ENCODE assay signal across 30 cellular contexts in genomic region chr16:14609716-14610115, GRCh38. TPM values are rescaled to one million over a fixed set of nuclear protein-coding genes. Genes with fewer than 3 reads are reported as not detected.
DNase-seq lines count a peak whose midpoint lies in the region; ATAC-seq and TF ChIP-seq lines count a peak whose summit lies in the region.
"Had no signal": no experiment of that assay in that cellular context is flagged by ENCODE, and none has a peak within 500 bp of the region (broad histone marks: within the 10 kb centered on the region; RNA-seq: fewer than 3 reads in every experiment).

No MANE protein-coding gene starts in this region.

- no peak overlapping the region for H3K4me3 ChIP-seq in KMS-11 (IDR thresholded peaks at IDR 0.05; ENCODE audit: insufficient read depth, low read depth, low read length)
- H3K4me3 ChIP-seq in OCI-LY7 (ENCODE audit: low read depth, low read length, poor library complexity, severe bottlenecking) = peak overlapping the region; percentile 64
- no peak overlapping the region for H3K4me3 ChIP-seq in neural progenitor cell
- no peak overlapping the region for H3K4me3 ChIP-seq in vagina
- no peak overlapping the region for H3K4me3 ChIP-seq in ovary
- H3K4me3 ChIP-seq: A549, Peyer's patch, SK-N-MC had no signal

- H4K20me1 ChIP-seq in KMS-11 (ENCODE audit: insufficient read depth) (no peaks in the 10 kb centered on the region), OCI-LY7 (ENCODE audit: insufficient read depth, low read length) (no peaks in the 10 kb centered on the region), neural progenitor cell (ENCODE audit: low read depth) (peaks cover 6% of the 10 kb centered on the region)

- H3K27me3 ChIP-seq in KMS-11 (ENCODE audit: insufficient read depth, low read depth) (no peaks in the 10 kb centered on the region), neural progenitor cell (no peaks in the 10 kb centered on the region), vagina (no peaks in the 10 kb centered on the region), ovary (no peaks in the 10 kb centered on the region)
- H3K27me3 ChIP-seq: Peyer's patch had no signal

- 90 to 94% (median 93%) methylated on average over 6 of the region's 6 CpGs for WGBS in ovary, 3 donors

- H3K9me3 Mint-ChIP-seq in neural progenitor cell = no peaks in the 10 kb centered on the region
- no peaks in the 10 kb centered on the region for H3K9me3 Mint-ChIP-seq in activated T-helper 17 cell treated with anti-CD3 and anti-CD28 coated beads, Interleukin-2, amount 50 U/mL, for 72 hours
- H3K9me3 Mint-ChIP-seq: CD4-positive, alpha-beta memory T cell; T-helper 1 cell treated with Interleukin-12 subunit alpha and Interleukin-12 subunit beta and Interleukin-4 antibody, amounts not matched to agents 30 μg/mL and 1 μg/mL, for 36 hours had no signal

- H2AFZ ChIP-seq in KMS-11 (ENCODE audit: low read depth) = no peak overlapping the region
- peak overlapping the region; percentile 0; the same call in 1 of the 2 replicates for H2AFZ ChIP-seq in OCI-LY7 (ENCODE audit: low read length)
- H2AFZ ChIP-seq in neural progenitor cell (replicated peaks) = no peak overlapping the region

- H3K27ac ChIP-seq in KMS-11 (no peak overlapping the region), OCI-LY7 (ENCODE audit: low read depth, low read length, poor library complexity, severe bottlenecking) (peak overlapping the region; percentile 96), neural progenitor cell (no peak overlapping the region), vagina (no peak overlapping the region), ovary (no peak overlapping the region)
- H3K27ac ChIP-seq: A549, HL-60 had no signal

- H3K27ac Mint-ChIP-seq in neural progenitor cell = no peak overlapping the region
- no peak overlapping the region for H3K27ac Mint-ChIP-seq in activated T-helper 17 cell treated with anti-CD3 and anti-CD28 coated beads, Interleukin-2, amount 50 U/mL, for 72 hours
- H3K27ac Mint-ChIP-seq: T-helper 1 cell treated with Interleukin-12 subunit alpha and Interleukin-12 subunit beta and Interleukin-4 antibody, amounts not matched to agents 30 μg/mL and 1 μg/mL, for 36 hours had no signal

- DNase-seq in ELF-1 (ENCODE audit: low read depth, low spot score) (peak; percentile 15), OCI-LY7 (ENCODE audit: low spot score) (peak; percentile 25), neural progenitor cell (ENCODE audit: low spot score) (peak; percentile 28), vagina (ENCODE audit: extremely low spot score in 2 of 2) (no peak), ovary (no peak)
- DNase-seq: AML-193; C1 segment of cervical spinal cord; CD4-positive, alpha-beta memory T cell; COR-L47; DMS53; GDM1; GOT3; HCEC 1CT; NCI-H1105 treated with DMSO at 0.1 percent for 48 hours; NCI-H146; NCI-H1930; NCI-H446; NCI-H524 treated with DMSO at 0.1 percent for 48 hours; NCI-H774; NK-92 treated with Interleukin-12 subunit alpha and Interleukin-12 subunit beta, amount 100 ng/mL, for 24 hours; OCI-M1; Peyer's patch; SHP77 treated with DMSO at 0.1 percent for 48 hours; SW 1271 had no signal

- no peak for TF ChIP-seq EP300 in ovary (IDR thresholded peaks at IDR 0.05)

- H3F3A ChIP-seq in neural progenitor cell (ENCODE audit: low read depth) = no peaks in the 10 kb centered on the region

- H3K4me2 ChIP-seq in KMS-11 (peak overlapping the region; percentile 61), OCI-LY7 (ENCODE audit: low read length) (peak overlapping the region; percentile 89), neural progenitor cell (no peak overlapping the region)
- H3K4me2 ChIP-seq: A549 had no signal

- TF ChIP-seq CTCF in KMS-11 (conservative IDR thresholded peaks at IDR 0.05; ENCODE audit: low read depth, low read length) = no peak
- no peak for TF ChIP-seq CTCF in OCI-LY7 (conservative IDR thresholded peaks at IDR 0.05; ENCODE audit: low read length)
- no peak for TF ChIP-seq CTCF in neural progenitor cell (IDR thresholded peaks at IDR 0.05)
- no peak for TF ChIP-seq CTCF in vagina (IDR thresholded peaks at IDR 0.05)
- TF ChIP-seq CTCF in ovary (IDR thresholded peaks at IDR 0.05) = no peak

- no peak for ATAC-seq in activated T-helper 17 cell treated with anti-CD3 and anti-CD28 coated beads, Interleukin-2, amount 50 U/mL, for 72 hours (replicated peaks)
- ATAC-seq: A549 had no signal

- H3K9ac ChIP-seq in KMS-11 (no peak overlapping the region), neural progenitor cell (no peak overlapping the region)

- H3K4me1 ChIP-seq in KMS-11 (ENCODE audit: low read depth, poor library complexity, severe bottlenecking) (peaks cover 38% of the 10 kb centered on the region), OCI-LY7 (ENCODE audit: insufficient read depth, low read length, poor library complexity, severe bottlenecking) (peaks cover 65% of the 10 kb centered on the region), neural progenitor cell (peaks cover 6% of the 10 kb centered on the region), vagina (no peaks in the 10 kb centered on the region), ovary (ENCODE audit: insufficient read depth) (no peaks in the 10 kb centered on the region)
- H3K4me1 ChIP-seq: A549, Peyer's patch had no signal

- no peak overlapping the region for H3K4me3 Mint-ChIP-seq in neural progenitor cell
- no peak overlapping the region for H3K4me3 Mint-ChIP-seq in activated T-helper 17 cell treated with anti-CD3 and anti-CD28 coated beads, Interleukin-2, amount 50 U/mL, for 72 hours
- H3K4me3 Mint-ChIP-seq: CD4-positive, alpha-beta memory T cell; T-helper 1 cell treated with Interleukin-12 subunit alpha and Interleukin-12 subunit beta and Interleukin-4 antibody, amounts not matched to agents 30 μg/mL and 1 μg/mL, for 36 hours had no signal

- peaks cover 15% of the 10 kb centered on the region for H3K4me1 Mint-ChIP-seq in neural progenitor cell
- no peaks in the 10 kb centered on the region for H3K4me1 Mint-ChIP-seq in activated T-helper 17 cell treated with anti-CD3 and anti-CD28 coated beads, Interleukin-2, amount 50 U/mL, for 72 hours

- intact Hi-C loops in OCI-LY7 (cut with micrococcal nuclease; ENCODE audit: unreplicated experiment) (loop anchor here (2.0 kb wide), 1 partner anchor 255 kb away; no protein-coding TSS in a partner anchor), vagina (cut with DNase I) (no loop called here), ovary (cut with DNase I) (loop anchor here in 1 of 4 donors (10.0 kb wide), 1 partner anchor 65 kb away; no protein-coding TSS in a partner anchor)

- H3K27me3 Mint-ChIP-seq in neural progenitor cell (ENCODE audit: insufficient read depth, low read depth) = peaks cover 2% of the 10 kb centered on the region
- H3K27me3 Mint-ChIP-seq in activated T-helper 17 cell treated with anti-CD3 and anti-CD28 coated beads, Interleukin-2, amount 50 U/mL, for 72 hours = no peaks in the 10 kb centered on the region
- H3K27me3 Mint-ChIP-seq: CD4-positive, alpha-beta memory T cell had no signal

- no peaks in the 10 kb centered on the region for H3K9me3 ChIP-seq in OCI-LY7 (ENCODE audit: low read length)
- no peaks in the 10 kb centered on the region for H3K9me3 ChIP-seq in neural progenitor cell (ENCODE audit: low read depth)
- no peaks in the 10 kb centered on the region for H3K9me3 ChIP-seq in vagina
- no peaks in the 10 kb centered on the region for H3K9me3 ChIP-seq in ovary
- H3K9me3 ChIP-seq: A549, Peyer's patch had no signal

- H3K79me2 ChIP-seq in KMS-11 (ENCODE audit: insufficient read depth, low read depth) (no peaks in the 10 kb centered on the region), OCI-LY7 (ENCODE audit: insufficient read depth, low read depth, low read length) (peaks cover 23% of the 10 kb centered on the region), neural progenitor cell (ENCODE audit: low read depth) (no peaks in the 10 kb centered on the region)

- H3K9me2 ChIP-seq in OCI-LY7 (ENCODE audit: insufficient read depth, low read length) = no peaks in the 10 kb centered on the region

- no TSS peak for BruUV-seq in OCI-LY7 (replicated peaks; lab: Mats Ljungman, UMichigan)

- CTCF ChIA-PET in OCI-LY7 (lab: Charles Lee; ENCODE audit: unreplicated experiment) = no interaction called here

- TF ChIP-seq POLR2A in vagina (IDR thresholded peaks at IDR 0.05) = no peak
- no peak for TF ChIP-seq POLR2A in ovary (IDR thresholded peaks at IDR 0.05)

- peaks cover 14% of the 10 kb centered on the region for H3K36me3 Mint-ChIP-seq in neural progenitor cell
- H3K36me3 Mint-ChIP-seq in activated T-helper 17 cell treated with anti-CD3 and anti-CD28 coated beads, Interleukin-2, amount 50 U/mL, for 72 hours (ENCODE audit: low read depth) = peaks cover 93% of the 10 kb centered on the region

- POLR2A ChIA-PET in OCI-LY7 (lab: Charles Lee) = interaction anchor here (0.6 to 2.9 kb wide), 7 partner anchors 9 to 1852 kb away, joined by 3 to 16 read pairs (median 4); partner anchors contain the start of gene PARN

- H3K36me3 ChIP-seq in KMS-11 (ENCODE audit: insufficient read depth) (no peaks in the 10 kb centered on the region), OCI-LY7 (ENCODE audit: insufficient read depth, low read length) (peaks cover 70% of the 10 kb centered on the region), neural progenitor cell (peaks cover 9% of the 10 kb centered on the region), vagina (peaks cover 0 to 66% of the 10 kb centered on the region in 2 donors), ovary (no peaks in the 10 kb centered on the region)

RNA-seq across cellular contexts. Expression of gene PARN, which starts 20.3 kb away (rescaled TPM):
- 31.6 and 40.1 TPM in 2 replicates for total RNA-seq in OCI-LY7 (2014; rRNA removed; shearing (Covaris generic))
- total RNA-seq in OCI-LY7 (2022) = 76.5 and 85.9 TPM in 2 replicates
- 35.8 and 53.5 TPM in 2 replicates for total RNA-seq in neural progenitor cell (ENCODE audit: low replicate concordance)
- 39.3 TPM for total RNA-seq in vagina
- 10 to 100 TPM; 20.9 to 35.4 (median 29.0) TPM for total RNA-seq in ovary
- 10 to 100 TPM; 19.5 to 42.0 TPM for polyA plus RNA-seq in ovary
- 10 to 100 TPM; 28.0 to 46.3 TPM for total RNA-seq in activated T-helper 17 cell treated with anti-CD3 and anti-CD28 coated beads, Interleukin-2, amount 50 U/mL, for 72 hours

RNA-seq across cellular contexts. Expression of gene BFAR, which starts 23.0 kb away (rescaled TPM):
- total RNA-seq in OCI-LY7 (2014; rRNA removed; shearing (Covaris generic)) = 34.4 and 36.7 TPM in 2 replicates
- total RNA-seq in OCI-LY7 (2022) (63.4 and 69.7 TPM in 2 replicates), neural progenitor cell (ENCODE audit: low replicate concordance) (72.0 and 91.8 TPM in 2 replicates), vagina (44.4 TPM), ovary (10 to 100 TPM; 42.2 to 57.0 (median 47.0) TPM)
- polyA plus RNA-seq in ovary = 10 to 100 TPM; 51.6 to 83.7 TPM
- total RNA-seq in activated T-helper 17 cell treated with anti-CD3 and anti-CD28 coated beads, Interleukin-2, amount 50 U/mL, for 72 hours = 10 to 100 TPM; 41.4 to 62.2 TPM

Comparison
In these comparisons a context has a peak if more than half of its experiments do, and no peak if none do; other contexts are left out.
1. DNase-seq: peak in ELF-1 (single experiment), OCI-LY7 (single experiment) and neural progenitor cell (single experiment); none in vagina (0 of 2) and ovary (0 of 5).